ENCODE assay signal across 1 cellular context in genomic region chr19:47221080-47221841, GRCh38.
TF ChIP-seq lines count a peak whose summit lies in the region.

No MANE protein-coding gene starts in this region.

TF ChIP-seq in HepG2, 621 proteins besides CTCF, POLR2A, EP300 and RAD21:
- TF ChIP-seq THAP8 (CRISPR knock-in tag; IDR thresholded peaks at IDR 0.05; ENCODE audit: borderline replicate concordance) (no peak), AGO2 (optimal IDR thresholded peaks at IDR 0.05; ENCODE audit: low read depth, low read length) (peak; percentile 79), ZMYM2 (CRISPR knock-in tag; IDR thresholded peaks at IDR 0.05) (no peak), RBFOX2 (IDR thresholded peaks at IDR 0.05; ENCODE audit: low read depth, low read length) (peak; percentile 56; the same call in 1 of the 2 replicates), ZNF615 (CRISPR knock-in tag; IDR thresholded peaks at IDR 0.05; ENCODE audit: borderline replicate concordance) (no peak)
- TF ChIP-seq, protein P1, sequence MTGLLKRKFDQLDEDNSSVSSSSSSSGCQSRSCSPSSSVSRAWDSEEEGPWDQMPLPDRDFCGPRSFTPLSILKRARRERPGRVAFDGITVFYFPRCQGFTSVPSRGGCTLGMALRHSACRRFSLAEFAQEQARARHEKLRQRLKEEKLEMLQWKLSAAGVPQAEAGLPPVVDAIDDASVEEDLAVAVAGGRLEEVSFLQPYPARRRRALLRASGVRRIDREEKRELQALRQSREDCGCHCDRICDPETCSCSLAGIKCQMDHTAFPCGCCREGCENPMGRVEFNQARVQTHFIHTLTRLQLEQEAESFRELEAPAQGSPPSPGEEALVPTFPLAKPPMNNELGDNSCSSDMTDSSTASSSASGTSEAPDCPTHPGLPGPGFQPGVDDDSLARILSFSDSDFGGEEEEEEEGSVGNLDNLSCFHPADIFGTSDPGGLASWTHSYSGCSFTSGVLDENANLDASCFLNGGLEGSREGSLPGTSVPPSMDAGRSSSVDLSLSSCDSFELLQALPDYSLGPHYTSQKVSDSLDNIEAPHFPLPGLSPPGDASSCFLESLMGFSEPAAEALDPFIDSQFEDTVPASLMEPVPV (CRISPR knock-in tag; IDR thresholded peaks at IDR 0.05), result no peak
TF ChIP-seq in HepG2: peak in this region for 2.
